Comparison of ENCODE assay signal across 13 cellular contexts in genomic region chr5:142309747-142310318, GRCh38. TPM values are rescaled to one million over a fixed set of nuclear protein-coding genes. Genes with fewer than 3 reads are reported as not detected.
DNase-seq lines count a peak whose midpoint lies in the region; ATAC-seq and TF ChIP-seq lines count a peak whose summit lies in the region.
"Had no signal": no experiment of that assay in that cellular context is flagged by ENCODE, and none has a peak within 500 bp of the region (broad histone marks: within the 10 kb centered on the region; RNA-seq: fewer than 3 reads in every experiment).

No MANE protein-coding gene starts in this region.

- no peak overlapping the region for H3K27ac Mint-ChIP-seq in endodermal cell
- H3K27ac Mint-ChIP-seq in neural crest cell (ENCODE audit: unreplicated experiment), result peak overlapping the region; percentile 58

- DNase-seq in left ventricle myocardium inferior, result no peak
- no peak for DNase-seq in Right ventricle myocardium superior
- DNase-seq in RKO (ENCODE audit: low spot score), result peak; percentile 74
- DNase-seq in endodermal cell, result peak; percentile 41
- no peak for DNase-seq in neural crest cell (ENCODE audit: low read depth, low spot score)
- no peak for DNase-seq in cerebellar nuclear complex (lab: John Stamatoyannopoulos, UW)
- DNase-seq: Caco-2, DND-41, GDM1 had no signal

- no peaks in the 10 kb centered on the region for H3K27me3 ChIP-seq in left ventricle myocardium inferior (ENCODE audit: low read depth)
- H3K27me3 ChIP-seq in endodermal cell (ENCODE audit: control insufficient read depth, insufficient read depth, low read length, poor library complexity, severe bottlenecking), result no peaks in the 10 kb centered on the region

- no peak overlapping the region for H3K9ac ChIP-seq in endodermal cell (ENCODE audit: extremely low read depth, low read length, poor library complexity, severe bottlenecking)

- no peak overlapping the region for H3K4me3 Mint-ChIP-seq in endodermal cell
- H3K4me3 Mint-ChIP-seq in neural crest cell, result no peak overlapping the region
- H3K4me3 Mint-ChIP-seq: CD8-positive, alpha-beta memory T cell had no signal

- WGBS in endodermal cell (ENCODE audit: insufficient coverage in 1 of 2, insufficient read length in 1 of 2), 2 experiments, result 89 to 90% methylated on average over 11 to 12 of the region's 12 CpGs

- no peaks in the 10 kb centered on the region for H3K9me3 Mint-ChIP-seq in endodermal cell
- H3K9me3 Mint-ChIP-seq in neural crest cell, result no peaks in the 10 kb centered on the region
- H3K9me3 Mint-ChIP-seq: CD8-positive, alpha-beta memory T cell had no signal

- intact Hi-C loops in left ventricle myocardium inferior (cut with micrococcal nuclease) (loop anchor here (10.0 kb wide), 1 partner anchor 155 kb away; no protein-coding TSS in a partner anchor), Right ventricle myocardium superior (cut with DNase I) (loop anchor here (10.0 kb wide), 1 partner anchor 155 kb away; no protein-coding TSS in a partner anchor)

- H3K36me3 Mint-ChIP-seq in endodermal cell (ENCODE audit: low read depth), result peaks cover 75% of the 10 kb centered on the region
- H3K36me3 Mint-ChIP-seq in neural crest cell (ENCODE audit: low read depth), result peaks cover 22% of the 10 kb centered on the region
- H3K36me3 Mint-ChIP-seq: CD8-positive, alpha-beta memory T cell had no signal

- peaks cover 27% of the 10 kb centered on the region for H3K36me3 ChIP-seq in left ventricle myocardium inferior
- H3K36me3 ChIP-seq in endodermal cell (ENCODE audit: control insufficient read depth, insufficient read depth, low read length), result peaks cover 60% of the 10 kb centered on the region

- ATAC-seq in Right ventricle myocardium superior (ENCODE audit: poor library complexity) (no peak), GM18511 (IDR thresholded peaks at IDR 0.05; ENCODE audit: unreplicated experiment) (no peak), HG03025 (IDR thresholded peaks at IDR 0.05; ENCODE audit: low FRiP score, unreplicated experiment) (no peak)

- H3K27ac ChIP-seq in left ventricle myocardium inferior (replicated peaks) (peak overlapping the region; percentile 27), endodermal cell (ENCODE audit: low read depth, low read length) (no peak overlapping the region)
- H3K27ac ChIP-seq: 22Rv1 had no signal

- H3K9me3 ChIP-seq in left ventricle myocardium inferior (replicated peaks) (no peaks in the 10 kb centered on the region), endodermal cell (ENCODE audit: control insufficient read depth, low read length) (no peaks in the 10 kb centered on the region)
- H3K9me3 ChIP-seq: Caco-2 had no signal

- no peaks in the 10 kb centered on the region for H3K27me3 Mint-ChIP-seq in endodermal cell (ENCODE audit: insufficient read depth)
- no peaks in the 10 kb centered on the region for H3K27me3 Mint-ChIP-seq in neural crest cell (ENCODE audit: low read depth)

- H3K4me3 ChIP-seq in left ventricle myocardium inferior (no peak overlapping the region), endodermal cell (ENCODE audit: low read length) (no peak overlapping the region)

- TF ChIP-seq CTCF in left ventricle myocardium inferior (IDR thresholded peaks at IDR 0.05; ENCODE audit: borderline replicate concordance), result no peak
- no peak for TF ChIP-seq CTCF in endodermal cell (conservative IDR thresholded peaks at IDR 0.05)
- no peak for TF ChIP-seq CTCF in neural crest cell (conservative IDR thresholded peaks at IDR 0.05)

- H3K4me1 Mint-ChIP-seq in endodermal cell (peaks cover 65% of the 10 kb centered on the region), neural crest cell (peaks cover 58% of the 10 kb centered on the region)
- H3K4me1 Mint-ChIP-seq: CD8-positive, alpha-beta memory T cell had no signal

- peaks cover 56% of the 10 kb centered on the region for H3K4me1 ChIP-seq in left ventricle myocardium inferior
- peaks cover 5% of the 10 kb centered on the region for H3K4me1 ChIP-seq in endodermal cell (ENCODE audit: control insufficient read depth, insufficient read depth, low read length)

RNA-seq across cellular contexts. Expression of gene SPRY4, which starts 15.0 kb away (rescaled TPM):
- total RNA-seq in left ventricle myocardium inferior (10.2 TPM), Right ventricle myocardium superior (9.7 TPM), endodermal cell (100 to 1,000 TPM in 1 of 2 donors, 10 to 100 TPM in 1; 70.2 to 164 TPM), neural crest cell (42.1 and 44.2 TPM in 2 replicates)
- polyA plus RNA-seq in endodermal cell (2013, experiment 1 of 2), result 27.0 TPM
- polyA plus RNA-seq in endodermal cell (2013, experiment 2 of 2), result 29.6 TPM
- polyA plus RNA-seq: CD8-positive, alpha-beta memory T cell had no signal

Comparison
In these comparisons a context has a peak if more than half of its experiments do, and no peak if none do; other contexts are left out.
1. DNase-seq: peak in RKO (single experiment) and endodermal cell (single experiment); none in left ventricle myocardium inferior (single experiment), Right ventricle myocardium superior (single experiment), neural crest cell (single experiment) and cerebellar nuclear complex (0 of 2).